8 cellular contexts compared by ENCODE assay signal in genomic region chr5:134184155-134185135, GRCh38. TPM values are rescaled to one million over a fixed set of nuclear protein-coding genes. Genes with fewer than 3 reads are reported as not detected.
A peak's percentile ranks its signal among the peaks of the same experiment; 100 is the strongest.
DNase-seq lines count a peak whose midpoint lies in the region; ATAC-seq and TF ChIP-seq lines count a peak whose summit lies in the region.

No MANE protein-coding gene starts in this region.

- peak; percentile 98 for ATAC-seq in CD4-positive, alpha-beta T cell (ENCODE audit: poor library complexity)
- peak; percentile 89 for ATAC-seq in GM19467 (IDR thresholded peaks at IDR 0.05; ENCODE audit: unreplicated experiment)
- peak; percentile 95 for ATAC-seq in activated naive CD8-positive, alpha-beta T cell treated with anti-CD3 and anti-CD28 coated beads, Interleukin-2, amount 50 U/mL, for 24 hours
- peak; percentile 87 for ATAC-seq in left ventricle myocardium superior
- peak; percentile 83 to 84 for ATAC-seq in gastrocnemius medialis

- no peaks in the 10 kb centered on the region for H3K4me1 Mint-ChIP-seq in CD4-positive, alpha-beta T cell (ENCODE audit: low read depth)
- no peaks in the 10 kb centered on the region for H3K4me1 Mint-ChIP-seq in activated naive CD8-positive, alpha-beta T cell treated with anti-CD3 and anti-CD28 coated beads, Interleukin-2, amount 50 U/mL, for 24 hours

- intact Hi-C loops in CD4-positive, alpha-beta T cell (cut with DNase I, micrococcal nuclease) = loop anchor here (1.0 to 10.0 kb wide), 3 partner anchors 105 to 403 kb away; partner anchors contain the start of gene UBE2B (in 1 of the 2)
- intact Hi-C loops in left ventricle myocardium superior (cut with micrococcal nuclease) = loop anchor here (1.0 kb wide), 1 partner anchor 105 kb away; no protein-coding TSS in a partner anchor
- intact Hi-C loops in gastrocnemius medialis (cut with DNase I; ENCODE audit: low total_unique reads) = loop anchor here (1.0 to 5.0 kb wide), 2 partner anchors 63 to 105 kb away; no protein-coding TSS in a partner anchor

- H3K27me3 Mint-ChIP-seq in CD4-positive, alpha-beta T cell = no peaks in the 10 kb centered on the region
- no peaks in the 10 kb centered on the region for H3K27me3 Mint-ChIP-seq in activated naive CD8-positive, alpha-beta T cell treated with anti-CD3 and anti-CD28 coated beads, Interleukin-2, amount 50 U/mL, for 24 hours

- H3K36me3 ChIP-seq in gastrocnemius medialis = no peaks in the 10 kb centered on the region

- no peaks in the 10 kb centered on the region for H3K36me3 Mint-ChIP-seq in CD4-positive, alpha-beta T cell (ENCODE audit: low read depth)
- no peaks in the 10 kb centered on the region for H3K36me3 Mint-ChIP-seq in activated naive CD8-positive, alpha-beta T cell treated with anti-CD3 and anti-CD28 coated beads, Interleukin-2, amount 50 U/mL, for 24 hours (ENCODE audit: low read depth)

- DNase-seq in CD4-positive, alpha-beta T cell = peak; percentile 65 to 77 (median 68)
- peak; percentile 71 for DNase-seq in KBM-7
- peak; percentile 66 for DNase-seq in T follicular helper cell (ENCODE audit: low read depth)
- peak; percentile 80 for DNase-seq in activated naive CD8-positive, alpha-beta T cell treated with anti-CD3 and anti-CD28 coated beads, Interleukin-2, amount 50 U/mL, for 24 hours
- peak; percentile 72 for DNase-seq in left ventricle myocardium superior
- peak; percentile 47 to 68 for DNase-seq in gastrocnemius medialis
- DNase-seq in NCI-H526 treated with DMSO at 0.1 percent for 48 hours (lab: John Stamatoyannopoulos, UW) = no peak

- no peaks in the 10 kb centered on the region for H3K9me3 ChIP-seq in CD4-positive, alpha-beta T cell (ENCODE audit: control insufficient read depth, low read length)
- no peaks in the 10 kb centered on the region for H3K9me3 ChIP-seq in gastrocnemius medialis

- CTCF ChIA-PET in CD4-positive, alpha-beta T cell (lab: Charles Lee) = interaction anchor here (0.9 to 4.5 kb wide), 3 partner anchors 10 to 108 kb away, joined by 3 to 18 read pairs (median 5); no protein-coding TSS in a partner anchor

- H3K27ac Mint-ChIP-seq in CD4-positive, alpha-beta T cell = no peak overlapping the region
- no peak overlapping the region for H3K27ac Mint-ChIP-seq in activated naive CD8-positive, alpha-beta T cell treated with anti-CD3 and anti-CD28 coated beads, Interleukin-2, amount 50 U/mL, for 24 hours

- TF ChIP-seq POLR2A in gastrocnemius medialis (IDR thresholded peaks at IDR 0.05) = no peak

- no peaks in the 10 kb centered on the region for H3K4me1 ChIP-seq in gastrocnemius medialis

- H3K9me3 Mint-ChIP-seq in CD4-positive, alpha-beta T cell = no peaks in the 10 kb centered on the region
- no peaks in the 10 kb centered on the region for H3K9me3 Mint-ChIP-seq in activated naive CD8-positive, alpha-beta T cell treated with anti-CD3 and anti-CD28 coated beads, Interleukin-2, amount 50 U/mL, for 24 hours

- no peak overlapping the region for H3K4me3 ChIP-seq in gastrocnemius medialis

- POLR2A ChIA-PET in CD4-positive, alpha-beta T cell (lab: Charles Lee) = interaction anchor here (0.7 to 2.1 kb wide), 2 partner anchors 84 to 105 kb away, joined by 3 to 7 read pairs; no protein-coding TSS in a partner anchor

- in situ Hi-C loops in KBM-7 (cut with MboI; ENCODE audit: low pct_unique_long_range_greater_than_20kb, low sequenced_read_pairs) (no loop called here), gastrocnemius medialis (cut with MboI; ENCODE audit: low sequenced_read_pairs in 4 of 4) (loop anchor here (5.0 to 25.0 kb wide), 3 partner anchors 98 to 403 kb away; no protein-coding TSS in a partner anchor)

- no peaks in the 10 kb centered on the region for H3K27me3 ChIP-seq in CD4-positive, alpha-beta T cell (ENCODE audit: control insufficient read depth, insufficient read depth, low read length)
- H3K27me3 ChIP-seq in gastrocnemius medialis = no peaks in the 10 kb centered on the region

- no peak overlapping the region for H3K27ac ChIP-seq in CD4-positive, alpha-beta T cell (ENCODE audit: low read depth, low read length)
- H3K27ac ChIP-seq in gastrocnemius medialis = no peak overlapping the region

- no peak overlapping the region for H3K4me3 Mint-ChIP-seq in CD4-positive, alpha-beta T cell
- no peak overlapping the region for H3K4me3 Mint-ChIP-seq in activated naive CD8-positive, alpha-beta T cell treated with anti-CD3 and anti-CD28 coated beads, Interleukin-2, amount 50 U/mL, for 24 hours

- TF ChIP-seq CTCF in CD4-positive, alpha-beta T cell (IDR thresholded peaks at IDR 0.05) = peak; percentile 91
- peak; percentile 91 to 96 (median 93) for TF ChIP-seq CTCF in gastrocnemius medialis (IDR thresholded peaks at IDR 0.05 in 4 of 5, conservative IDR thresholded peaks at IDR 0.05 in 1 of 5)

RNA-seq across cellular contexts. Expression of gene SKP1, which starts 7.7 kb away (rescaled TPM):
- 100 to 1,000 TPM; 303 to 314 TPM for total RNA-seq in CD4-positive, alpha-beta T cell
- 478 TPM for total RNA-seq in left ventricle myocardium superior
- 100 to 1,000 TPM; 318 to 499 (median 476) TPM for total RNA-seq in gastrocnemius medialis

RNA-seq across cellular contexts. Expression of gene PPP2CA, which starts 41.4 kb away (rescaled TPM):
- total RNA-seq in CD4-positive, alpha-beta T cell = 100 to 1,000 TPM; 188 to 195 TPM
- total RNA-seq in left ventricle myocardium superior (143 TPM), gastrocnemius medialis (100 to 1,000 TPM in 3 of 4 donors, 10 to 100 TPM in 1; 90.2 to 179 (median 155) TPM)
